ENCODE assay signal across 7 cellular contexts in genomic region chr4:86990510-86990909, GRCh38.
"Had no signal": no experiment of that assay in that cellular context is flagged by ENCODE, and none has a peak within 500 bp of the region (broad histone marks: within the 10 kb centered on the region; RNA-seq: fewer than 3 reads in every experiment).

No MANE protein-coding gene starts in this region.

- ATAC-seq: GM23338, HCT116, HepG2 had no signal

- H3K4me1 ChIP-seq: HAP-1 had no signal

- H3K9me3 ChIP-seq: HAP-1 had no signal

- H3K27me3 Mint-ChIP-seq: IgD-negative memory B cell had no signal

- H2AFZ ChIP-seq: GM23338 had no signal

- H3K4me3 ChIP-seq: GM23338, HAP-1 had no signal

- H3K27ac Mint-ChIP-seq: GM23338, HFFc6, IgD-negative memory B cell had no signal

- H3K4me2 ChIP-seq: GM23338 had no signal

- DNase-seq: HFFc6 had no signal

- H3K9me3 Mint-ChIP-seq: HFFc6, IgD-negative memory B cell had no signal

- H3K4me3 Mint-ChIP-seq: GM23338, HFFc6, IgD-negative memory B cell had no signal

- H3K27ac ChIP-seq: HL-60 had no signal
